Comparison of ENCODE assay signal across 27 cellular contexts in the genomic region with DNA sequence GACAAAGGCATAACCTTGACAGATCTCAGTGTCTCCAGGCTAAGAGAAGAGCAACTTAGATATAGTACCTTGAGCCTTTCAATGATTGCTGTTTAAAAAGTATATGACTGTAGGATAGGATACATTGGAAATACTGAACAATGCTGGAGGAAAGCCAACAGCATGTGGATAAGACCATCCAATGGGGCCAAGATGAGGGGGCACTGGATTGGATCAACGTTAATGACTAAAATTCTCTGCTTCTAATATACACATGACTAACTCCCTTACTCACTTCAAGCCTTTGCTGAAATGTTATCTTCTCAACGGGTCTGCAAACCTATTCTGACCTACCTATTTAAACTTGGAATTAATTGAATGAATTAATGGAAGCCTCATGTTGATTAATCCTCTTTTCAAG.
DNase-seq lines count a peak whose midpoint lies in the region; ATAC-seq, FAIRE-seq and TF ChIP-seq lines count a peak whose summit lies in the region.
"Had no signal": no experiment of that assay in that cellular context is flagged by ENCODE, and none has a peak within 500 bp of the region (broad histone marks: within the 10 kb centered on the region; RNA-seq: fewer than 3 reads in every experiment).

No MANE protein-coding gene starts in this region.

- intact Hi-C loops in HCT116 (cut with micrococcal nuclease), result no loop called here

- H3K18ac ChIP-seq in mesendoderm (ENCODE audit: low read length), result no peak overlapping the region

- no peaks in the 10 kb centered on the region for H3K27me3 Mint-ChIP-seq in astrocyte (ENCODE audit: low read depth, unreplicated experiment)
- H3K27me3 Mint-ChIP-seq: activated CD4-positive, alpha-beta T cell treated with anti-CD3 and anti-CD28 coated beads for 36 hours; activated naive CD4-positive, alpha-beta T cell treated with anti-CD3 and anti-CD28 coated beads, Interleukin-2, amount 50 U/mL, for 24 hours; CD4-positive, alpha-beta memory T cell had no signal

- H3K4me1 ChIP-seq in HCT116 (ENCODE audit: control insufficient read depth in 1 of 2, insufficient read depth in 2 of 2, low read length in 2 of 2), result peaks cover 37 to 70% of the 10 kb centered on the region in 2 experiments
- peaks cover 14% of the 10 kb centered on the region for H3K4me1 ChIP-seq in astrocyte (ENCODE audit: insufficient read depth, low read length)
- peaks cover 72% of the 10 kb centered on the region for H3K4me1 ChIP-seq in muscle layer of colon (ENCODE audit: insufficient read depth, low read length)
- no peaks in the 10 kb centered on the region for H3K4me1 ChIP-seq in Karpas-422 (ENCODE audit: low read length)
- H3K4me1 ChIP-seq in mesendoderm (ENCODE audit: control insufficient read depth, low read depth, low read length), result no peaks in the 10 kb centered on the region

- CTCF ChIA-PET in HCT116 (lab: Charles Lee), result no interaction called here

- WGBS in mesendoderm (ENCODE audit: extremely low coverage, insufficient coverage, low lambda C conversion rate), result no CpG with 5 or more reads among the region's 2 CpGs

- no peak overlapping the region for H3K9ac ChIP-seq in HCT116 (ENCODE audit: low read length)
- no peak overlapping the region for H3K9ac ChIP-seq in astrocyte (ENCODE audit: low read length)
- no peak overlapping the region for H3K9ac ChIP-seq in muscle layer of colon (ENCODE audit: low read length)
- H3K9ac ChIP-seq in Karpas-422 (ENCODE audit: low read length), result no peak overlapping the region
- H3K9ac ChIP-seq in mesendoderm (ENCODE audit: low read length), result no peak overlapping the region

- H3K4me2 ChIP-seq in HCT116 (ENCODE audit: low read length) (no peak overlapping the region), astrocyte (ENCODE audit: low read length) (no peak overlapping the region), Karpas-422 (ENCODE audit: low read depth, low read length, poor library complexity, severe bottlenecking) (no peak overlapping the region), mesendoderm (ENCODE audit: low read length) (no peak overlapping the region)

- H3K79me2 ChIP-seq in HCT116 (ENCODE audit: insufficient read depth, low read length) (no peaks in the 10 kb centered on the region), astrocyte (ENCODE audit: insufficient read depth, low read length) (no peaks in the 10 kb centered on the region), Karpas-422 (ENCODE audit: low read length) (no peaks in the 10 kb centered on the region), mesendoderm (ENCODE audit: control insufficient read depth, insufficient read depth, low read length) (no peaks in the 10 kb centered on the region)

- H3K27ac ChIP-seq in HCT116 (ENCODE audit: low read depth, low read length), result peak overlapping the region; percentile 72
- H3K27ac ChIP-seq in astrocyte (ENCODE audit: low read depth, low read length), result no peak overlapping the region
- H3K27ac ChIP-seq in muscle layer of colon (ENCODE audit: low read depth, low read length), result peak overlapping the region; percentile 65
- H3K27ac ChIP-seq in Karpas-422 (ENCODE audit: low read length), result no peak overlapping the region
- H3K27ac ChIP-seq in mesendoderm (ENCODE audit: low read depth, low read length), result no peak overlapping the region
- H3K27ac ChIP-seq: lower lobe of right lung had no signal

- H3K79me1 ChIP-seq in mesendoderm (ENCODE audit: low read length), result no peaks in the 10 kb centered on the region

- H3K4me3 ChIP-seq in HCT116 (replicated peaks in 1 of 2; ENCODE audit: low read depth in 1 of 2, low read length in 2 of 2) (no peak overlapping the region), astrocyte (ENCODE audit: insufficient read depth, low read depth, low read length) (no peak overlapping the region), muscle layer of colon (ENCODE audit: low read depth in 1 of 2, low read length in 2 of 2) (no peak overlapping the region), Karpas-422 (ENCODE audit: low read length) (no peak overlapping the region), mesendoderm (ENCODE audit: low read length) (no peak overlapping the region)
- H3K4me3 ChIP-seq: lower lobe of right lung had no signal

- DNase-seq in HCT116 (ENCODE audit: low read depth, low spot score), result no peak
- DNase-seq in astrocyte (ENCODE audit: low read depth), result peak; percentile 33
- DNase-seq in urothelium cell line (ENCODE audit: low spot score), result no peak
- DNase-seq in frontal cortex (ENCODE audit: low spot score in 2 of 2), result no peak
- DNase-seq in Karpas-422, result no peak
- DNase-seq in mesendoderm, result no peak
- DNase-seq: activated CD4-positive, alpha-beta T cell treated with anti-CD3 and anti-CD28 coated beads for 36 hours; anterior cingulate cortex; CD4-positive, alpha-beta memory T cell; central memory CD4-positive, alpha-beta T cell; DMS53; foreskin fibroblast; hypothalamus; islet precursor cell; Kasumi-1; lower lobe of right lung; NCI-H1092; NCI-H187 treated with DMSO at 0.1 percent for 48 hours; NCI-H2227 treated with DMSO at 0.1 percent for 48 hours; NCI-H774; occipital lobe; right cardiac atrium; SHP77 treated with DMSO at 0.1 percent for 48 hours; T-helper 1 cell had no signal

- H3K9me3 ChIP-seq in HCT116 (ENCODE audit: control insufficient read depth in 1 of 2, insufficient read depth in 1 of 2, low read depth in 1 of 2, low read length in 2 of 2) (no peaks in the 10 kb centered on the region), astrocyte (ENCODE audit: insufficient read depth, low read depth, low read length) (no peaks in the 10 kb centered on the region), muscle layer of colon (ENCODE audit: low read length) (no peaks in the 10 kb centered on the region), Karpas-422 (ENCODE audit: low read length) (no peaks in the 10 kb centered on the region)
- H3K9me3 ChIP-seq: lower lobe of right lung had no signal

- RAD21 ChIA-PET in HCT116 (lab: Charles Lee; ENCODE audit: low non-redundant PET in 1 of 2, low total read pairs in 2 of 2, uncharacterized antibody in 2 of 2, unreplicated experiment in 2 of 2), result no interaction called here

- peaks cover 27% of the 10 kb centered on the region for H3K4me1 Mint-ChIP-seq in astrocyte (ENCODE audit: low read depth, unreplicated experiment)
- H3K4me1 Mint-ChIP-seq: activated CD4-positive, alpha-beta T cell treated with anti-CD3 and anti-CD28 coated beads for 36 hours; activated naive CD4-positive, alpha-beta T cell treated with anti-CD3 and anti-CD28 coated beads, Interleukin-2, amount 50 U/mL, for 24 hours; CD4-positive, alpha-beta memory T cell had no signal

- POLR2A ChIA-PET in HCT116 (lab: Charles Lee), result no interaction called here

- H3K56ac ChIP-seq in mesendoderm (ENCODE audit: low read length), result no peak overlapping the region

- H2BK5ac ChIP-seq in mesendoderm (ENCODE audit: low read length), result no peak overlapping the region

- H3K27ac Mint-ChIP-seq in astrocyte (ENCODE audit: unreplicated experiment), result no peak overlapping the region
- H3K27ac Mint-ChIP-seq: activated CD4-positive, alpha-beta T cell treated with anti-CD3 and anti-CD28 coated beads for 36 hours; activated naive CD4-positive, alpha-beta T cell treated with anti-CD3 and anti-CD28 coated beads, Interleukin-2, amount 50 U/mL, for 24 hours; activated T-helper 1 cell treated with anti-CD3 and anti-CD28 coated beads, Interleukin-12 subunit alpha, Interleukin-12 subunit beta, Interleukin-2, Interleukin-4 antibody, amounts not matched to agents 30 ng/mL and 10 ng/mL and 1 ng/mL, durations not matched to agents 14 hours and 24 hours and 36 hours; CD4-positive, alpha-beta memory T cell had no signal

- H2AK5ac ChIP-seq in mesendoderm (ENCODE audit: low read length), result no peak overlapping the region

- H4K5ac ChIP-seq in mesendoderm (ENCODE audit: low read length), result no peak overlapping the region

- ATAC-seq in HCT116, result no peak
- ATAC-seq: activated CD4-positive, alpha-beta T cell treated with anti-CD3 and anti-CD28 coated beads for 36 hours; lower lobe of right lung; right cardiac atrium had no signal

- no peak overlapping the region for H3K23ac ChIP-seq in mesendoderm (ENCODE audit: low read length)

- H3K27me3 ChIP-seq in HCT116 (ENCODE audit: insufficient read depth, low read length) (no peaks in the 10 kb centered on the region), astrocyte (ENCODE audit: insufficient read depth, low read length) (no peaks in the 10 kb centered on the region), muscle layer of colon (ENCODE audit: control insufficient read depth in 1 of 2, insufficient read depth in 2 of 2, low read length in 2 of 2) (no peaks in the 10 kb centered on the region), Karpas-422 (ENCODE audit: low read length) (no peaks in the 10 kb centered on the region), mesendoderm (ENCODE audit: insufficient read depth, low read length, poor library complexity) (no peaks in the 10 kb centered on the region)

- H3K36me3 Mint-ChIP-seq in astrocyte (ENCODE audit: low read depth, unreplicated experiment), result peaks cover 3% of the 10 kb centered on the region
- H3K36me3 Mint-ChIP-seq: activated naive CD4-positive, alpha-beta T cell treated with anti-CD3 and anti-CD28 coated beads, Interleukin-2, amount 50 U/mL, for 24 hours had no signal

- H3K9me2 ChIP-seq in HCT116 (ENCODE audit: insufficient read depth) (no peaks in the 10 kb centered on the region), Karpas-422 (replicated peaks; ENCODE audit: insufficient read depth, low read length) (no peaks in the 10 kb centered on the region)

- no peaks in the 10 kb centered on the region for H3K36me3 ChIP-seq in HCT116 (ENCODE audit: control insufficient read depth in 1 of 2, insufficient read depth in 2 of 2, low read length in 2 of 2)
- no peaks in the 10 kb centered on the region for H3K36me3 ChIP-seq in astrocyte (ENCODE audit: insufficient read depth, low read length)
- H3K36me3 ChIP-seq in muscle layer of colon (ENCODE audit: insufficient read depth, low read length), result no peaks in the 10 kb centered on the region
- H3K36me3 ChIP-seq in Karpas-422 (ENCODE audit: insufficient read depth, low read length), result no peaks in the 10 kb centered on the region
- H3K36me3 ChIP-seq in mesendoderm (ENCODE audit: control insufficient read depth, insufficient read depth, low read length), result no peaks in the 10 kb centered on the region
- H3K36me3 ChIP-seq: lower lobe of right lung had no signal

- no peak overlapping the region for H3K4ac ChIP-seq in mesendoderm (ENCODE audit: low read depth, low read length)

- no TSS peak for BruUV-seq in HCT116 (replicated peaks; lab: Mats Ljungman, UMichigan)

- TF ChIP-seq POLR2A in HCT116 (IDR thresholded peaks at IDR 0.05; ENCODE audit: borderline replicate concordance, extremely low read depth, insufficient read depth, insufficient read length), result no peak

- TF ChIP-seq CTCF in HCT116 (IDR thresholded peaks at IDR 0.05 in 2 of 3, conservative IDR thresholded peaks at IDR 0.05 in 1 of 3; ENCODE audit: borderline replicate concordance in 1 of 3, insufficient read depth in 1 of 3, low read depth in 2 of 3, low read length in 2 of 3), result no peak
- no peak for TF ChIP-seq CTCF in astrocyte (IDR thresholded peaks at IDR 0.05; ENCODE audit: insufficient read depth, low read depth, low read length)

- H4K20me1 ChIP-seq in HCT116 (ENCODE audit: insufficient read depth), result no peaks in the 10 kb centered on the region
- H4K20me1 ChIP-seq in astrocyte (ENCODE audit: insufficient read depth, low read length), result no peaks in the 10 kb centered on the region
- H4K20me1 ChIP-seq in Karpas-422 (ENCODE audit: insufficient read depth, low read depth, low read length), result peaks cover 62% of the 10 kb centered on the region

- no peak overlapping the region for H3K4me3 Mint-ChIP-seq in astrocyte (ENCODE audit: unreplicated experiment)
- H3K4me3 Mint-ChIP-seq: activated CD4-positive, alpha-beta T cell treated with anti-CD3 and anti-CD28 coated beads for 36 hours; activated naive CD4-positive, alpha-beta T cell treated with anti-CD3 and anti-CD28 coated beads, Interleukin-2, amount 50 U/mL, for 24 hours; activated T-helper 1 cell treated with anti-CD3 and anti-CD28 coated beads, Interleukin-12 subunit alpha, Interleukin-12 subunit beta, Interleukin-2, Interleukin-4 antibody, amounts not matched to agents 30 ng/mL and 10 ng/mL and 1 ng/mL, durations not matched to agents 14 hours and 24 hours and 36 hours; CD4-positive, alpha-beta memory T cell had no signal

- no peak overlapping the region for H2AFZ ChIP-seq in HCT116 (ENCODE audit: low read depth, low read length, poor library complexity, severe bottlenecking)
- H2AFZ ChIP-seq in astrocyte (ENCODE audit: low read depth, low read length), result no peak overlapping the region
- no peak overlapping the region for H2AFZ ChIP-seq in Karpas-422 (ENCODE audit: low read length)

- no peak overlapping the region for H2BK120ac ChIP-seq in mesendoderm (ENCODE audit: low read depth, low read length)

- no peak overlapping the region for H2BK15ac ChIP-seq in mesendoderm (replicated peaks; ENCODE audit: low read depth)

- no peak overlapping the region for H4K8ac ChIP-seq in mesendoderm (ENCODE audit: low read depth, low read length)

- no peak for TF ChIP-seq RAD21 in HCT116 (IDR thresholded peaks at IDR 0.05; ENCODE audit: low read depth)

- H3K9me3 Mint-ChIP-seq in astrocyte (ENCODE audit: unreplicated experiment), result no peaks in the 10 kb centered on the region
- H3K9me3 Mint-ChIP-seq: activated naive CD4-positive, alpha-beta T cell treated with anti-CD3 and anti-CD28 coated beads, Interleukin-2, amount 50 U/mL, for 24 hours; activated T-helper 1 cell treated with anti-CD3 and anti-CD28 coated beads, Interleukin-12 subunit alpha, Interleukin-12 subunit beta, Interleukin-2, Interleukin-4 antibody, amounts not matched to agents 30 ng/mL and 10 ng/mL and 1 ng/mL, durations not matched to agents 14 hours and 24 hours and 36 hours; CD4-positive, alpha-beta memory T cell had no signal

- no peak for FAIRE-seq in astrocyte (lab: Jason Lieb, UNC)
- peak; percentile 58 for FAIRE-seq in urothelium cell line (lab: Jason Lieb, UNC)
- FAIRE-seq in frontal cortex (lab: Jason Lieb, UNC), result no peak

Comparison
In these comparisons a context has a peak if more than half of its experiments do, and no peak if none do; other contexts are left out.
1. H3K27ac ChIP-seq: peak in HCT116 (single experiment) and muscle layer of colon (single experiment); none in astrocyte (single experiment), Karpas-422 (single experiment) and mesendoderm (single experiment).